Comparison of ENCODE assay signal across 1 cellular context in the genomic region with DNA sequence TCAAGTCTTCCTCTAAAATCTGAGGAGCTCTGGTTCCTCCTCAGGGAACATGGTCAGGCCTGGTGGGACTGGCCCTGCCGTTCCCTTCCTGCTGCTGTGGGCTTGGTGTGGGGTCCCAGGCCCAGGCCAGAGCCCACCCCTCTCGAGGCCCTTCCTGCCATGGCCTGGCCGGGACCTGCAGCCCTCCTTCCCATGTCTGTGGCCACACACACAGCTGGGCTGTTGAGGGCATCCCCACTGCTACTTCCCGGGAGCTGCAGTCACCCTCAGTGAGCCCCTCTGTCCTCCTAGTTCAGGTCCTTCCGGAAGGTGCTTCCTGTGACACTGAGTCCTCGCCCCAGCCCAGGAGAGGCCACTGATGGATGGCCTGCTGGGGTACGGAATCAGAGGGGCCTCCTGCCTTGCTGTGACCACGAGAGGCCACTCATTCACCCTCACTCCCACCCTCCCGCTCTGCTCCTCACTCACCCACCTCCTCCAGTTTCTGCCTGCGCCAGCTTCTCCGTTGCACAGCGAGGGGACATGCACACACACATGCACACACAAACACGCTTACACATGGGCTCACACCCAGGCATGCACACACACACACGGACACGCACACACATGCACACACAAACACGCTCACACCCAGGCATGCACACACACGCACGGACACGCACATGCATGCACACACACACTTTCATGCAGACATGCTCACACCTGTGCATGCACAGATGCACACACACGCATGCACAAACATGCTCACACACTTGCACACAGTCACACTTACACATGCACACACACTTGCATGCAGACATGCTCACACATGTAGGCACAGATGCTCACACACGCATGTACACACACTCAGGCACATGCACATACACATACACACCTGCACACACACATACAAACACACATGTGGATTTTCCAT.
A peak's percentile ranks its signal among the peaks of the same experiment; 100 is the strongest.
TF ChIP-seq lines count a peak whose summit lies in the region.

No MANE protein-coding gene starts in this region.

TF ChIP-seq in GM12878, 131 proteins besides CTCF, POLR2A, EP300 and RAD21 (continued from another document):
- TF ChIP-seq PBX3 (IDR thresholded peaks at IDR 0.05; ENCODE audit: insufficient replicate concordance, low read depth, low read length) (no peak), MAX (IDR thresholded peaks at IDR 0.05; ENCODE audit: low read depth, low read length) (no peak), BCL3 (IDR thresholded peaks at IDR 0.05; ENCODE audit: borderline replicate concordance, insufficient read depth, low read depth, low read length, poor library complexity, severe bottlenecking) (peak; percentile 50)
TF ChIP-seq in GM12878: peak in this region for 1.
